In genomic region chr3:71710906-71711494, GRCh38 we compare ENCODE assay signal across 9 cellular contexts. TPM values are rescaled to one million over a fixed set of nuclear protein-coding genes. Genes with fewer than 3 reads are reported as not detected.
DNase-seq lines count a peak whose midpoint lies in the region; ATAC-seq and TF ChIP-seq lines count a peak whose summit lies in the region.
"Had no signal": no experiment of that assay in that cellular context is flagged by ENCODE, and none has a peak within 500 bp of the region (broad histone marks: within the 10 kb centered on the region; RNA-seq: fewer than 3 reads in every experiment).

No MANE protein-coding gene starts in this region.

- peak; percentile 91 for ATAC-seq in GM18517 (IDR thresholded peaks at IDR 0.05; ENCODE audit: unreplicated experiment)
- ATAC-seq in HG02981 (IDR thresholded peaks at IDR 0.05; ENCODE audit: unreplicated experiment), result peak; percentile 79
- peak; percentile 94 for ATAC-seq in left lobe of liver
- peak; percentile 83 for ATAC-seq in upper lobe of right lung

- no peaks in the 10 kb centered on the region for H3K9me3 ChIP-seq in upper lobe of right lung
- H3K9me3 ChIP-seq: SJSA1 had no signal

- no peaks in the 10 kb centered on the region for H3K36me3 ChIP-seq in upper lobe of right lung
- H3K36me3 ChIP-seq: SJSA1 had no signal

- no peaks in the 10 kb centered on the region for H3K27me3 ChIP-seq in upper lobe of right lung
- H3K27me3 ChIP-seq: SJSA1 had no signal

- TF ChIP-seq CTCF in C4-2B (conservative IDR thresholded peaks at IDR 0.05), result peak; percentile 72
- peak; percentile 45 for TF ChIP-seq CTCF in cardiac fibroblast (IDR thresholded peaks at IDR 0.05; ENCODE audit: low read depth, low read length)
- peak; percentile 65 for TF ChIP-seq CTCF in upper lobe of right lung (IDR thresholded peaks at IDR 0.05)

- H3K4me1 ChIP-seq in upper lobe of right lung, result no peaks in the 10 kb centered on the region
- H3K4me1 ChIP-seq: SJSA1 had no signal

- DNase-seq in NCI-H69 (lab: John Stamatoyannopoulos, UW) (peak; percentile 59), cardiac fibroblast (ENCODE audit: low read depth in 2 of 2) (peak; percentile 64 to 71), left lobe of liver (ENCODE audit: low spot score) (no peak), upper lobe of right lung (no peak)
- DNase-seq in activated naive CD4-positive, alpha-beta T cell (lab: John Stamatoyannopoulos, UW), result no peak

- intact Hi-C loops in upper lobe of right lung (cut with DNase I), result no loop called here

- no peak overlapping the region for H3K27ac ChIP-seq in C4-2B
- H3K27ac ChIP-seq in upper lobe of right lung, result no peak overlapping the region
- H3K27ac ChIP-seq: SJSA1 had no signal

- no peak overlapping the region for H3K4me3 ChIP-seq in cardiac fibroblast (replicated peaks in 1 of 2; ENCODE audit: low read depth in 2 of 2, low read length in 2 of 2)
- H3K4me3 ChIP-seq in upper lobe of right lung, result no peak overlapping the region
- H3K4me3 ChIP-seq: SJSA1 had no signal

RNA-seq across cellular contexts. Expression of gene EIF4E3, which starts 14.2 kb away (rescaled TPM):
- 7.6 TPM for total RNA-seq in left lobe of liver
- 38.4 TPM for total RNA-seq in upper lobe of right lung

RNA-seq across cellular contexts. Expression of gene GPR27, which starts 42.7 kb away (rescaled TPM):
- total RNA-seq in left lobe of liver (0.10 TPM), upper lobe of right lung (3.7 TPM)
- total RNA-seq: SJSA1 had no signal

Comparison
In these comparisons a context has a peak if more than half of its experiments do, and no peak if none do; other contexts are left out.
1. DNase-seq: peak in NCI-H69 (single experiment) and cardiac fibroblast (2 of 2); none in left lobe of liver (single experiment), upper lobe of right lung (single experiment) and activated naive CD4-positive, alpha-beta T cell (0 of 4).
2. Peak in every context shown above with its lines, with median percentiles within 50 percentile points of each other: CTCF ChIP-seq and ATAC-seq.